26 cellular contexts compared by ENCODE assay signal in genomic region chr1:55304306-55304705, GRCh38.
DNase-seq lines count a peak whose midpoint lies in the region; ATAC-seq and TF ChIP-seq lines count a peak whose summit lies in the region.
"Had no signal": no experiment of that assay in that cellular context is flagged by ENCODE, and none has a peak within 500 bp of the region (broad histone marks: within the 10 kb centered on the region; RNA-seq: fewer than 3 reads in every experiment).

No MANE protein-coding gene starts in this region.

- ATAC-seq in Right ventricle myocardium superior (ENCODE audit: poor library complexity) (peak; percentile 77), left cardiac atrium (no peak), left ventricle myocardium superior (peak; percentile 79)
- ATAC-seq: activated CD4-positive, alpha-beta T cell treated with anti-CD3 and anti-CD28 coated beads for 36 hours; activated naive CD8-positive, alpha-beta T cell treated with anti-CD3 and anti-CD28 coated beads, Interleukin-2, amount 50 U/mL, for 24 hours; gastroesophageal sphincter; HCT116; lower lobe of right lung; natural killer cell; stimulated activated naive CD8-positive, alpha-beta T cell treated with anti-CD3 and anti-CD28 coated beads, Interleukin-15, amount 100 ng/mL, for 72 hours had no signal

- DNase-seq in Right ventricle myocardium superior (peak; percentile 64), left cardiac atrium (no peak), NCI-H524 treated with DMSO at 0.1 percent for 48 hours (lab: John Stamatoyannopoulos, UW) (peak; percentile 22), left ventricle myocardium superior (peak; percentile 65), head of caudate nucleus (no peak), CD14-positive monocyte (ENCODE audit: low spot score) (no peak), Kasumi-1 (lab: John Stamatoyannopoulos, UW) (no peak)
- DNase-seq in activated T-helper 2 cell treated with anti-CD3 and anti-CD28 coated beads, Interferon-gamma antibody, Interleukin-2, Interleukin-4, amounts not matched to agents 10 μg/mL and 5 μg/mL and 100 μg/mL, durations not matched to agents 14 hours and 24 hours and 36 hours (ENCODE audit: low spot score): no peak
- DNase-seq: activated CD4-positive, alpha-beta T cell treated with anti-CD3 and anti-CD28 coated beads for 36 hours; activated gamma-delta T cell treated with Interleukin-2 at 50 U/mL for 16 hours; activated naive CD8-positive, alpha-beta T cell treated with anti-CD3 and anti-CD28 coated beads, Interleukin-2, amount 50 U/mL, for 24 hours; activated T-cell treated with anti-CD3 and anti-CD28 coated beads, Interleukin-2, amount 50 U/mL, for 1 hour; central memory CD4-positive, alpha-beta T cell; islet precursor cell; KBM-7; lower lobe of right lung; MM.1S; natural killer cell; NCI-H748 treated with DMSO at 0.1 percent for 48 hours; small intestine; stimulated activated CD4-positive, alpha-beta T cell treated with anti-CD3 and anti-CD28 coated beads, Interleukin-1b, Interleukin-23, amount 100 ng/mL, for 48 hours; stimulated activated CD8-positive, alpha-beta memory T cell treated with anti-CD3 and anti-CD28 coated beads, Interleukin-4, amount 100 ng/mL, for 48 hours; stimulated activated naive CD8-positive, alpha-beta T cell treated with anti-CD3 and anti-CD28 coated beads, Interleukin-15, amount 100 ng/mL, for 72 hours; T-helper 2 cell had no signal

- H3K27ac Mint-ChIP-seq in CD14-positive monocyte: no peak overlapping the region
- no peak overlapping the region for H3K27ac Mint-ChIP-seq in activated T-helper 2 cell treated with anti-CD3 and anti-CD28 coated beads, Interferon-gamma antibody, Interleukin-2, Interleukin-4, amounts not matched to agents 10 μg/mL and 5 μg/mL and 100 μg/mL, durations not matched to agents 14 hours and 24 hours and 36 hours
- H3K27ac Mint-ChIP-seq: activated CD4-positive, alpha-beta T cell treated with anti-CD3 and anti-CD28 coated beads for 36 hours; activated naive CD8-positive, alpha-beta T cell treated with anti-CD3 and anti-CD28 coated beads, Interleukin-2, amount 50 U/mL, for 24 hours; natural killer cell; stimulated activated naive CD8-positive, alpha-beta T cell treated with anti-CD3 and anti-CD28 coated beads, Interleukin-15, amount 100 ng/mL, for 72 hours had no signal

- H3K4me1 Mint-ChIP-seq in CD14-positive monocyte: no peaks in the 10 kb centered on the region
- H3K4me1 Mint-ChIP-seq in activated T-helper 2 cell treated with anti-CD3 and anti-CD28 coated beads, Interferon-gamma antibody, Interleukin-2, Interleukin-4, amounts not matched to agents 10 μg/mL and 5 μg/mL and 100 μg/mL, durations not matched to agents 14 hours and 24 hours and 36 hours (ENCODE audit: low read depth): peaks cover 3% of the 10 kb centered on the region
- H3K4me1 Mint-ChIP-seq: activated naive CD8-positive, alpha-beta T cell treated with anti-CD3 and anti-CD28 coated beads, Interleukin-2, amount 50 U/mL, for 24 hours; stimulated activated naive CD8-positive, alpha-beta T cell treated with anti-CD3 and anti-CD28 coated beads, Interleukin-15, amount 100 ng/mL, for 72 hours had no signal

- H3K27me3 Mint-ChIP-seq in CD14-positive monocyte (ENCODE audit: low read depth in 3 of 3): peaks cover 6 to 12% (median 10%) of the 10 kb centered on the region in 3 donors
- H3K27me3 Mint-ChIP-seq in activated T-helper 2 cell treated with anti-CD3 and anti-CD28 coated beads, Interferon-gamma antibody, Interleukin-2, Interleukin-4, amounts not matched to agents 10 μg/mL and 5 μg/mL and 100 μg/mL, durations not matched to agents 14 hours and 24 hours and 36 hours (ENCODE audit: low read depth): peaks cover 15% of the 10 kb centered on the region
- H3K27me3 Mint-ChIP-seq: stimulated activated naive CD8-positive, alpha-beta T cell treated with anti-CD3 and anti-CD28 coated beads, Interleukin-15, amount 100 ng/mL, for 72 hours had no signal

- H3K36me3 Mint-ChIP-seq in CD14-positive monocyte: no peaks in the 10 kb centered on the region
- no peaks in the 10 kb centered on the region for H3K36me3 Mint-ChIP-seq in activated T-helper 2 cell treated with anti-CD3 and anti-CD28 coated beads, Interferon-gamma antibody, Interleukin-2, Interleukin-4, amounts not matched to agents 10 μg/mL and 5 μg/mL and 100 μg/mL, durations not matched to agents 14 hours and 24 hours and 36 hours (ENCODE audit: low read depth)
- H3K36me3 Mint-ChIP-seq: natural killer cell had no signal

- H3K4me3 Mint-ChIP-seq in CD14-positive monocyte: no peak overlapping the region
- no peak overlapping the region for H3K4me3 Mint-ChIP-seq in activated T-helper 2 cell treated with anti-CD3 and anti-CD28 coated beads, Interferon-gamma antibody, Interleukin-2, Interleukin-4, amounts not matched to agents 10 μg/mL and 5 μg/mL and 100 μg/mL, durations not matched to agents 14 hours and 24 hours and 36 hours (ENCODE audit: low read depth)
- H3K4me3 Mint-ChIP-seq: activated CD4-positive, alpha-beta T cell treated with anti-CD3 and anti-CD28 coated beads for 36 hours; activated naive CD8-positive, alpha-beta T cell treated with anti-CD3 and anti-CD28 coated beads, Interleukin-2, amount 50 U/mL, for 24 hours; natural killer cell; stimulated activated naive CD8-positive, alpha-beta T cell treated with anti-CD3 and anti-CD28 coated beads, Interleukin-15, amount 100 ng/mL, for 72 hours had no signal

- no peaks in the 10 kb centered on the region for H3K9me3 Mint-ChIP-seq in CD14-positive monocyte
- no peaks in the 10 kb centered on the region for H3K9me3 Mint-ChIP-seq in activated T-helper 2 cell treated with anti-CD3 and anti-CD28 coated beads, Interferon-gamma antibody, Interleukin-2, Interleukin-4, amounts not matched to agents 10 μg/mL and 5 μg/mL and 100 μg/mL, durations not matched to agents 14 hours and 24 hours and 36 hours
- H3K9me3 Mint-ChIP-seq: activated naive CD8-positive, alpha-beta T cell treated with anti-CD3 and anti-CD28 coated beads, Interleukin-2, amount 50 U/mL, for 24 hours; natural killer cell; stimulated activated naive CD8-positive, alpha-beta T cell treated with anti-CD3 and anti-CD28 coated beads, Interleukin-15, amount 100 ng/mL, for 72 hours had no signal

- intact Hi-C loops in Right ventricle myocardium superior (cut with DNase I): no loop called here
- intact Hi-C loops in left cardiac atrium (cut with DNase I): no loop called here
- intact Hi-C loops in left ventricle myocardium superior (cut with micrococcal nuclease): no loop called here
- intact Hi-C loops in head of caudate nucleus (cut with DNase I): no loop called here
- intact Hi-C loops in CD14-positive monocyte (cut with micrococcal nuclease): no loop called here
- intact Hi-C loops in activated T-helper 2 cell treated with anti-CD3 and anti-CD28 coated beads, Interferon-gamma antibody, Interleukin-2, Interleukin-4, amounts not matched to agents 10 μg/mL and 5 μg/mL and 100 μg/mL, durations not matched to agents 14 hours and 24 hours and 36 hours (cut with micrococcal nuclease): no loop called here

- TF ChIP-seq CTCF in CD14-positive monocyte (IDR thresholded peaks at IDR 0.05): no peak

Comparison
In these comparisons a context has a peak if more than half of its experiments do, and no peak if none do; other contexts are left out.
1. ATAC-seq: peak in Right ventricle myocardium superior (single experiment) and left ventricle myocardium superior (single experiment); none in left cardiac atrium (0 of 2).
2. DNase-seq: peak in Right ventricle myocardium superior (single experiment), NCI-H524 treated with DMSO at 0.1 percent for 48 hours (single experiment) and left ventricle myocardium superior (single experiment); none in left cardiac atrium (single experiment), head of caudate nucleus (0 of 42), CD14-positive monocyte (single experiment), activated T-helper 2 cell treated with anti-CD3 and anti-CD28 coated beads, Interferon-gamma antibody, Interleukin-2, Interleukin-4, amounts not matched to agents 10 μg/mL and 5 μg/mL and 100 μg/mL, durations not matched to agents 14 hours and 24 hours and 36 hours (single experiment) and Kasumi-1 (0 of 2).